21 cellular contexts compared by ENCODE assay signal in genomic region chr13:110345266-110345665, GRCh38. TPM values are rescaled to one million over a fixed set of nuclear protein-coding genes. Genes with fewer than 3 reads are reported as not detected.
DNase-seq lines count a peak whose midpoint lies in the region; ATAC-seq and TF ChIP-seq lines count a peak whose summit lies in the region.
"Had no signal": no experiment of that assay in that cellular context is flagged by ENCODE, and none has a peak within 500 bp of the region (broad histone marks: within the 10 kb centered on the region; RNA-seq: fewer than 3 reads in every experiment).

No MANE protein-coding gene starts in this region.

- H3K27me3 ChIP-seq in ascending aorta (no peaks in the 10 kb centered on the region), smooth muscle cell (ENCODE audit: low read depth) (no peaks in the 10 kb centered on the region), aorta (ENCODE audit: control insufficient read depth in 1 of 2, insufficient read depth in 2 of 2, low read length in 1 of 2) (no peaks in the 10 kb centered on the region)
- H3K27me3 ChIP-seq: SJSA1 had no signal

- H3K4me1 ChIP-seq in ascending aorta (peaks cover 24 to 53% of the 10 kb centered on the region in 2 donors), smooth muscle cell (ENCODE audit: low read depth) (peaks cover 23% of the 10 kb centered on the region), aorta (ENCODE audit: control insufficient read depth in 1 of 2, insufficient read depth in 2 of 2, low read length in 2 of 2) (peaks cover 4 to 5% of the 10 kb centered on the region in 2 donors)

- 96% methylated on average over 7 of the region's 7 CpGs for WGBS in smooth muscle cell (ENCODE audit: low lambda C conversion rate)
- 87 to 91% methylated on average over 7 of the region's 7 CpGs for WGBS in aorta, 2 donors

- peaks cover 0 to 11% of the 10 kb centered on the region in 2 donors for H3K36me3 ChIP-seq in ascending aorta
- no peaks in the 10 kb centered on the region for H3K36me3 ChIP-seq in smooth muscle cell (ENCODE audit: low read depth)
- no peaks in the 10 kb centered on the region for H3K36me3 ChIP-seq in aorta (ENCODE audit: control insufficient read depth in 1 of 2, insufficient read depth in 2 of 2, low read length in 1 of 2)

- H3F3A ChIP-seq in smooth muscle cell (ENCODE audit: low read depth): peaks cover 86% of the 10 kb centered on the region

- H2AFZ ChIP-seq in smooth muscle cell (ENCODE audit: low read depth): no peak overlapping the region
- H2AFZ ChIP-seq: GM23248 had no signal

- H3K4me2 ChIP-seq in smooth muscle cell: no peak overlapping the region

- DNase-seq in ascending aorta (ENCODE audit: low spot score in 2 of 2): no peak
- DNase-seq in endothelial cell (ENCODE audit: low spot score): no peak
- no peak for DNase-seq in smooth muscle cell (lab: John Stamatoyannopoulos, UW; ENCODE audit: unreplicated experiment)
- DNase-seq in aorta: no peak
- DNase-seq in COLO668 (lab: John Stamatoyannopoulos, UW; ENCODE audit: unreplicated experiment): no peak
- no peak for DNase-seq in activated CD8-positive, alpha-beta memory T cell treated with anti-CD3 and anti-CD28 coated beads, Interleukin-2, amount 10 ng/mL, durations not matched to agents 7 days and 5 days
- DNase-seq in SW 1271 (lab: John Stamatoyannopoulos, UW): no peak
- DNase-seq: CD8-positive, alpha-beta memory T cell; DMS 273 treated with DMSO at 0.1 percent for 48 hours; GF-D8; GM23248; KBM-7; NCI-H1436; NCI-H2029; NCI-H2171 treated with DMSO at 0.1 percent for 48 hours; NCI-H446 treated with DMSO at 0.1 percent for 48 hours; NCI-H748 treated with DMSO at 0.1 percent for 48 hours; OCI-M1; RPMI8226 had no signal

- H3K4me1 Mint-ChIP-seq in endothelial cell (ENCODE audit: unreplicated experiment): peaks cover 95% of the 10 kb centered on the region
- peaks cover 16% of the 10 kb centered on the region for H3K4me1 Mint-ChIP-seq in activated CD8-positive, alpha-beta memory T cell treated with anti-CD3 and anti-CD28 coated beads, Interleukin-2, amount 10 ng/mL, durations not matched to agents 7 days and 5 days

- intact Hi-C loops in ascending aorta (cut with DNase I) (no loop called here), aorta (cut with DNase I) (no loop called here)

- H3K27ac Mint-ChIP-seq in endothelial cell (ENCODE audit: unreplicated experiment): no peak overlapping the region
- no peak overlapping the region for H3K27ac Mint-ChIP-seq in activated CD8-positive, alpha-beta memory T cell treated with anti-CD3 and anti-CD28 coated beads, Interleukin-2, amount 10 ng/mL, durations not matched to agents 7 days and 5 days

- H3K9me3 ChIP-seq in ascending aorta (no peaks in the 10 kb centered on the region), smooth muscle cell (replicated peaks; ENCODE audit: low read depth) (no peaks in the 10 kb centered on the region), aorta (ENCODE audit: control insufficient read depth, low read length) (no peaks in the 10 kb centered on the region)
- H3K9me3 ChIP-seq: SJSA1 had no signal

- TF ChIP-seq CTCF in ascending aorta (IDR thresholded peaks at IDR 0.05): no peak
- TF ChIP-seq CTCF in endothelial cell (IDR thresholded peaks at IDR 0.05; ENCODE audit: unreplicated experiment): no peak
- no peak for TF ChIP-seq CTCF in smooth muscle cell (IDR thresholded peaks at IDR 0.05; ENCODE audit: borderline replicate concordance, insufficient read depth, poor library complexity, severe bottlenecking)

- CTCF ChIA-PET in activated CD8-positive, alpha-beta memory T cell treated with anti-CD3 and anti-CD28 coated beads, Interleukin-2, amount 10 ng/mL, durations not matched to agents 7 days and 5 days (lab: Charles Lee): no interaction called here

- H3K9me3 Mint-ChIP-seq in endothelial cell (ENCODE audit: unreplicated experiment): no peaks in the 10 kb centered on the region
- H3K9me3 Mint-ChIP-seq in activated CD8-positive, alpha-beta memory T cell treated with anti-CD3 and anti-CD28 coated beads, Interleukin-2, amount 10 ng/mL, durations not matched to agents 7 days and 5 days (ENCODE audit: low read depth): no peaks in the 10 kb centered on the region

- H3K27ac ChIP-seq in ascending aorta (peak overlapping the region; percentile 95 to 96), smooth muscle cell (ENCODE audit: low read depth) (peak overlapping the region; percentile 96), aorta (ENCODE audit: low read depth in 1 of 2, low read length in 2 of 2) (peak overlapping the region; percentile 2 to 87)
- H3K27ac ChIP-seq: GM23248, SJSA1 had no signal

- peaks cover 17% of the 10 kb centered on the region for H3K27me3 Mint-ChIP-seq in endothelial cell (ENCODE audit: unreplicated experiment)
- peaks cover 23% of the 10 kb centered on the region for H3K27me3 Mint-ChIP-seq in activated CD8-positive, alpha-beta memory T cell treated with anti-CD3 and anti-CD28 coated beads, Interleukin-2, amount 10 ng/mL, durations not matched to agents 7 days and 5 days

- peaks cover 92% of the 10 kb centered on the region for H3K79me2 ChIP-seq in smooth muscle cell (ENCODE audit: low read depth)

- peak overlapping the region; percentile 4 for H3K4me3 Mint-ChIP-seq in endothelial cell (ENCODE audit: unreplicated experiment)
- no peak overlapping the region for H3K4me3 Mint-ChIP-seq in activated CD8-positive, alpha-beta memory T cell treated with anti-CD3 and anti-CD28 coated beads, Interleukin-2, amount 10 ng/mL, durations not matched to agents 7 days and 5 days
- H3K4me3 Mint-ChIP-seq: CD8-positive, alpha-beta memory T cell had no signal

- H3K9ac ChIP-seq in smooth muscle cell (ENCODE audit: low read depth): peak overlapping the region; percentile 1
- H3K9ac ChIP-seq: GM23248 had no signal

- H3K36me3 Mint-ChIP-seq in endothelial cell (ENCODE audit: low read depth, unreplicated experiment): peaks cover 45% of the 10 kb centered on the region
- H3K36me3 Mint-ChIP-seq in activated CD8-positive, alpha-beta memory T cell treated with anti-CD3 and anti-CD28 coated beads, Interleukin-2, amount 10 ng/mL, durations not matched to agents 7 days and 5 days: peaks cover 1% of the 10 kb centered on the region
- H3K36me3 Mint-ChIP-seq: CD8-positive, alpha-beta memory T cell had no signal

- peaks cover 95% of the 10 kb centered on the region for H4K20me1 ChIP-seq in smooth muscle cell (ENCODE audit: low read depth)

- ATAC-seq in aorta (ENCODE audit: low FRiP score): no peak
- no peak for ATAC-seq in activated CD8-positive, alpha-beta memory T cell treated with anti-CD3 and anti-CD28 coated beads, Interleukin-2, amount 10 ng/mL, durations not matched to agents 7 days and 5 days
- ATAC-seq: HCT116 had no signal

- no peak overlapping the region for H3K4me3 ChIP-seq in ascending aorta
- no peak overlapping the region for H3K4me3 ChIP-seq in smooth muscle cell
- H3K4me3 ChIP-seq in aorta (ENCODE audit: low read length in 2 of 2): no peak overlapping the region
- H3K4me3 ChIP-seq: GM23248, SJSA1 had no signal

RNA-seq across cellular contexts. Expression of gene COL4A2, which starts 38.2 kb away (rescaled TPM):
- 1,227 TPM for total RNA-seq in ascending aorta
- 1,556 TPM for total RNA-seq in endothelial cell (ENCODE audit: unreplicated experiment)
- 1,456 and 1,535 TPM in 2 replicates for total RNA-seq in smooth muscle cell
- 2,012 and 2,786 TPM in 2 replicates for polyA plus RNA-seq in smooth muscle cell
- 1,000 to 10,000 TPM in 1 of 2 donors, 100 to 1,000 TPM in 1; 693 to 1,110 TPM for total RNA-seq in aorta
- polyA plus RNA-seq in aorta: 100 to 1,000 TPM; 117 to 670 TPM
- total RNA-seq in activated CD8-positive, alpha-beta memory T cell treated with anti-CD3 and anti-CD28 coated beads, Interleukin-2, amount 10 ng/mL, durations not matched to agents 7 days and 5 days: not detected
- total RNA-seq: CD8-positive, alpha-beta memory T cell had no signal
- polyA plus RNA-seq: CD8-positive, alpha-beta memory T cell had no signal

RNA-seq across cellular contexts. Expression of gene COL4A1, which starts 38.3 kb away (rescaled TPM):
- 756 TPM for total RNA-seq in ascending aorta
- 2,720 TPM for total RNA-seq in endothelial cell (ENCODE audit: unreplicated experiment)
- total RNA-seq in smooth muscle cell: 4,372 and 5,353 TPM in 2 replicates
- polyA plus RNA-seq in smooth muscle cell: 1,844 and 2,409 TPM in 2 replicates
- 100 to 1,000 TPM; 564 to 910 TPM for total RNA-seq in aorta
- polyA plus RNA-seq in aorta: 100 to 1,000 TPM in 1 of 2 donors, 10 to 100 TPM in 1; 73.3 to 379 TPM
- not detected for total RNA-seq in activated CD8-positive, alpha-beta memory T cell treated with anti-CD3 and anti-CD28 coated beads, Interleukin-2, amount 10 ng/mL, durations not matched to agents 7 days and 5 days
- total RNA-seq: CD8-positive, alpha-beta memory T cell had no signal
- polyA plus RNA-seq: CD8-positive, alpha-beta memory T cell had no signal

Comparison
In these comparisons a context has a peak if more than half of its experiments do, and no peak if none do; other contexts are left out.
1. H3K27ac ChIP-seq: peak in every context shown above with its lines; median percentile 96 in smooth muscle cell; 96 in ascending aorta; 44 in aorta.
2. RNA of gene COL4A2, which starts 38.2 kb away (total RNA-seq): 1,556 TPM in endothelial cell (single experiment), 1,456 to 1,535 TPM in smooth muscle cell, 1,227 TPM in ascending aorta (single experiment) and 693 to 1,110 TPM in aorta; not detected in activated CD8-positive, alpha-beta memory T cell treated with anti-CD3 and anti-CD28 coated beads, Interleukin-2, amount 10 ng/mL, durations not matched to agents 7 days and 5 days; every median in the first group is over 100 times any median in the second.
3. RNA of gene COL4A1, which starts 38.3 kb away (total RNA-seq): 4,372 to 5,353 TPM in smooth muscle cell, 2,720 TPM in endothelial cell (single experiment), 564 to 910 TPM in aorta and 756 TPM in ascending aorta (single experiment); not detected in activated CD8-positive, alpha-beta memory T cell treated with anti-CD3 and anti-CD28 coated beads, Interleukin-2, amount 10 ng/mL, durations not matched to agents 7 days and 5 days; every median in the first group is over 100 times any median in the second.